ENCODE assay signal across 8 cellular contexts in the genomic region with DNA sequence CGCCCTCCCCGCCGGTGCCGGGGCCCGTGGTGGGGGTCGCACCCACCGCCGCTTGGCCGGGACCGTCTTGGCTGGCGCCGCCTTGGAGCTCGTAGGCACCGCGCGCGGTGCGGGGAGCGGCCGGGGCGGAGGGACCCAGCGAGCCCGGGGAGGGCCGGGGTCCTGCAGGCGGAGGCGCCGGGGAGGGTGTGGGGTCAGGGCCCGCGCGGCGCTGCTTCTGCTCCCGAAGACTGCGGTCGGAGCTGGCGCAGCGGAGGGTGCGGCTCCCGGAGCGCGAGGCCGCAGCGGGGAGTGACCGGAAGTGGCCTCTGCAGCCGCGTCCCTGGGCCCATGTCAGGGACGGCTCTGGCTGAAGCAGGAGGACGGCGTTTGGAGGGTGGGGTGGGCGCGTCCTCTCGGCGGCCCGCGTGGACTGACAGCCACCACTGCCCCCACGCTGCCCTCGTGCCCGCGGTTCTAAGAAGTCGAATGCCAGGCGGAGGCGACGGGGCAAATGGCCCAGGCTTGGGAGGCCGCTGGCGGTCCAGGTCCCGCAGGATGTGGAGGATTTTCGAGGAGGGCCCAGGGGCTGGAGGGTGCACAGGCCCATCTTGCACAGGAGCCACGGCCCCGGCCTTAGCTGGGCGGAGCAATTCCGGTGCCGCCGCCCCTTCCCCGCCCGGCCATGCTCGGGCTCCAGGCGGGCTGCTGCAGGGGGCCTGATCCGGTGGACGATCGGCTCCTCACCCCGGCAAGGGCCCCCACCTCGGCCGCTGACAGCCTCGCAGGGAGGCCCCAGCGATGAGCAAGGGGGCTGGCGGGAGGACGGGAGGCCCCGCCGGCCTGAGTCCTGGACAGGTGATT. TPM values are rescaled to one million over a fixed set of nuclear protein-coding genes. Genes with fewer than 3 reads are reported as not detected.
DNase-seq lines count a peak whose midpoint lies in the region; ATAC-seq and TF ChIP-seq lines count a peak whose summit lies in the region.

No MANE protein-coding gene starts in this region.

- H4K20me1 ChIP-seq in Karpas-422 (ENCODE audit: insufficient read depth, low read depth, low read length): no peaks in the 10 kb centered on the region

- H3K27ac ChIP-seq in SJSA1 (peak overlapping the region; percentile 14; the same call in 1 of the 2 replicates), mesenchymal stem cell (ENCODE audit: low read length, poor library complexity, severe bottlenecking) (no peak overlapping the region), tibial artery (peak overlapping the region; percentile 79 to 95), Karpas-422 (ENCODE audit: low read length) (no peak overlapping the region)

- H2BK12ac ChIP-seq in mesenchymal stem cell (ENCODE audit: low read length in 2 of 2): peak overlapping the region; percentile 34 to 73

- peak overlapping the region in 1 of 2 experiments; percentile 83 for H3K14ac ChIP-seq in mesenchymal stem cell (ENCODE audit: low read length in 2 of 2)

- H2BK120ac ChIP-seq in mesenchymal stem cell (ENCODE audit: low read depth, low read length): peak overlapping the region; percentile 91

- peaks cover 8% of the 10 kb centered on the region; the same call in 1 of the 2 replicates for H3K9me3 ChIP-seq in SJSA1 (replicated peaks)
- H3K9me3 ChIP-seq in mesenchymal stem cell (ENCODE audit: control insufficient read depth, low read length): no peaks in the 10 kb centered on the region
- H3K9me3 ChIP-seq in tibial artery: no peaks in the 10 kb centered on the region
- H3K9me3 ChIP-seq in Karpas-422 (ENCODE audit: low read length): no peaks in the 10 kb centered on the region

- intact Hi-C loops in tibial artery (cut with DNase I; ENCODE audit: low total_unique reads): loop anchor here (10.0 kb wide), 1 partner anchor 53 kb away; no protein-coding TSS in a partner anchor

- no peak for ATAC-seq in GM21576 (IDR thresholded peaks at IDR 0.05; ENCODE audit: unreplicated experiment)

- peak overlapping the region; percentile 45 to 76 for H3K4ac ChIP-seq in mesenchymal stem cell (ENCODE audit: low read depth in 1 of 2, low read length in 2 of 2)

- no peak overlapping the region for H2BK5ac ChIP-seq in mesenchymal stem cell (ENCODE audit: low read depth, low read length, poor library complexity, severe bottlenecking)

- peak overlapping the region; percentile 99 for H4K8ac ChIP-seq in mesenchymal stem cell (ENCODE audit: low read length)

- TF ChIP-seq CTCF in epithelial cell of proximal tubule (conservative IDR thresholded peaks at IDR 0.05; ENCODE audit: low read depth, low read length) (no peak), tibial artery (IDR thresholded peaks at IDR 0.05) (no peak)

- peak overlapping the region; percentile 39 for H2AFZ ChIP-seq in mesenchymal stem cell (ENCODE audit: low read depth, low read length)
- H2AFZ ChIP-seq in Karpas-422 (ENCODE audit: low read length): no peak overlapping the region

- H3K27me3 ChIP-seq in SJSA1 (replicated peaks) (no peaks in the 10 kb centered on the region), mesenchymal stem cell (ENCODE audit: control insufficient read depth in 1 of 2, insufficient read depth in 1 of 2, low read length in 2 of 2) (no peaks in the 10 kb centered on the region), tibial artery (peaks cover 0 to 3% of the 10 kb centered on the region in 2 donors), Karpas-422 (ENCODE audit: low read length) (no peaks in the 10 kb centered on the region)

- DNase-seq in NCI-H748 (lab: John Stamatoyannopoulos, UW; ENCODE audit: unreplicated experiment): peak; percentile 60
- DNase-seq in NCI-H748 treated with DMSO at 0.1 percent for 48 hours (lab: John Stamatoyannopoulos, UW): no peak
- DNase-seq in SJSA1 (ENCODE audit: low read depth in 1 of 2, low spot score in 2 of 2): peak in 1 of 2 experiments; percentile 55
- DNase-seq in epithelial cell of proximal tubule (ENCODE audit: low read depth): no peak
- DNase-seq in mesenchymal stem cell: peak; percentile 60
- peak; percentile 63 to 87 for DNase-seq in tibial artery
- DNase-seq in Karpas-422: no peak

- peaks cover 17% of the 10 kb centered on the region; the same call in 1 of the 2 replicates for H3K4me1 ChIP-seq in SJSA1 (replicated peaks)
- peaks cover 25% of the 10 kb centered on the region for H3K4me1 ChIP-seq in mesenchymal stem cell (ENCODE audit: control insufficient read depth, insufficient read depth, low read depth, low read length)
- peaks cover 0 to 14% (median 11%) of the 10 kb centered on the region in 4 donors for H3K4me1 ChIP-seq in tibial artery
- H3K4me1 ChIP-seq in Karpas-422 (ENCODE audit: low read length): no peaks in the 10 kb centered on the region

- peak overlapping the region; percentile 35 to 92 for H3K18ac ChIP-seq in mesenchymal stem cell (ENCODE audit: low read depth in 1 of 2, low read length in 2 of 2)

- H4K91ac ChIP-seq in mesenchymal stem cell (ENCODE audit: low read length): peak overlapping the region; percentile 99

- H2BK15ac ChIP-seq in mesenchymal stem cell (ENCODE audit: low read depth, poor library complexity, severe bottlenecking): peak overlapping the region; percentile 99

- no peaks in the 10 kb centered on the region for H3K79me2 ChIP-seq in Karpas-422 (ENCODE audit: low read length)

- H3K9me2 ChIP-seq in Karpas-422 (replicated peaks; ENCODE audit: insufficient read depth, low read length): no peaks in the 10 kb centered on the region

- no peak overlapping the region for H2AK5ac ChIP-seq in mesenchymal stem cell (ENCODE audit: low read length, severe bottlenecking)

- no peaks in the 10 kb centered on the region for H3K36me3 ChIP-seq in SJSA1
- H3K36me3 ChIP-seq in mesenchymal stem cell (ENCODE audit: control insufficient read depth in 1 of 2, insufficient read depth in 2 of 2, low read depth in 1 of 2, low read length in 2 of 2): no peaks in the 10 kb centered on the region
- H3K36me3 ChIP-seq in tibial artery: no peaks in the 10 kb centered on the region
- H3K36me3 ChIP-seq in Karpas-422 (ENCODE audit: insufficient read depth, low read length): no peaks in the 10 kb centered on the region

- peaks cover 2% of the 10 kb centered on the region for H3K79me1 ChIP-seq in mesenchymal stem cell (replicated peaks; ENCODE audit: low read length, poor library complexity, severe bottlenecking)

- H3K4me3 ChIP-seq in SJSA1: peak overlapping the region; percentile 74
- peak overlapping the region; percentile 71 for H3K4me3 ChIP-seq in epithelial cell of proximal tubule (ENCODE audit: low read depth, low read length)
- peak overlapping the region; percentile 76 to 82 for H3K4me3 ChIP-seq in mesenchymal stem cell (ENCODE audit: insufficient read depth in 1 of 2, low read depth in 1 of 2, low read length in 2 of 2)
- peak overlapping the region; percentile 74 to 100 for H3K4me3 ChIP-seq in tibial artery
- H3K4me3 ChIP-seq in Karpas-422 (ENCODE audit: low read length): no peak overlapping the region

- H3K4me2 ChIP-seq in mesenchymal stem cell (ENCODE audit: low read length, poor library complexity, severe bottlenecking) (peak overlapping the region; percentile 97), Karpas-422 (ENCODE audit: low read depth, low read length, poor library complexity, severe bottlenecking) (no peak overlapping the region)

- H3K9ac ChIP-seq in mesenchymal stem cell (ENCODE audit: low read length): peak overlapping the region; percentile 82
- no peak overlapping the region for H3K9ac ChIP-seq in Karpas-422 (ENCODE audit: low read length)

- H3K23ac ChIP-seq in mesenchymal stem cell (ENCODE audit: low read length in 2 of 2): peak overlapping the region in 1 of 2 experiments; percentile 14

- 2% methylated on average over 52 of the region's 88 CpGs for WGBS in mesenchymal stem cell

RNA-seq across cellular contexts. Expression of gene ZNF669, which starts 7.7 kb away (rescaled TPM):
- 18.6 and 32.6 TPM in 2 replicates for total RNA-seq in SJSA1 (2014; rRNA removed; shearing (Covaris generic))
- total RNA-seq in epithelial cell of proximal tubule: 7.9 and 11.3 TPM in 2 replicates
- polyA plus RNA-seq in mesenchymal stem cell (2013, experiment 1 of 2): 3.9 TPM
- polyA plus RNA-seq in mesenchymal stem cell (2013, experiment 2 of 2): 3.8 TPM
- total RNA-seq in Karpas-422 (2014; rRNA removed; shearing (Covaris generic); ENCODE audit: low replicate concordance): 8.4 and 22.3 TPM in 2 replicates

RNA-seq across cellular contexts. Expression of gene ZNF670, which starts 33.2 kb away (rescaled TPM):
- total RNA-seq in SJSA1 (2014; rRNA removed; shearing (Covaris generic)): 3.1 and 5.2 TPM in 2 replicates
- 2.3 and 4.7 TPM in 2 replicates for total RNA-seq in epithelial cell of proximal tubule
- 0.81 TPM for polyA plus RNA-seq in mesenchymal stem cell (2013, experiment 1 of 2)
- 0.75 TPM for polyA plus RNA-seq in mesenchymal stem cell (2013, experiment 2 of 2)
- 5.7 and 20.0 TPM in 2 replicates for total RNA-seq in Karpas-422 (2014; rRNA removed; shearing (Covaris generic); ENCODE audit: low replicate concordance)

RNA-seq across cellular contexts. Expression of gene ZNF124, which starts 60.0 kb away (rescaled TPM):
- total RNA-seq in SJSA1 (2014; rRNA removed; shearing (Covaris generic)): 17.7 and 28.5 TPM in 2 replicates
- total RNA-seq in epithelial cell of proximal tubule: 15.4 and 20.3 TPM in 2 replicates
- polyA plus RNA-seq in mesenchymal stem cell (2013, experiment 1 of 2): 3.6 TPM
- 4.1 TPM for polyA plus RNA-seq in mesenchymal stem cell (2013, experiment 2 of 2)
- total RNA-seq in Karpas-422 (2014; rRNA removed; shearing (Covaris generic); ENCODE audit: low replicate concordance): 46.0 and 75.6 TPM in 2 replicates

Comparison
In these comparisons a context has a peak if more than half of its experiments do, and no peak if none do; other contexts are left out.
1. DNase-seq: peak in NCI-H748 (single experiment), mesenchymal stem cell (single experiment) and tibial artery (2 of 2); none in NCI-H748 treated with DMSO at 0.1 percent for 48 hours (single experiment), epithelial cell of proximal tubule (single experiment) and Karpas-422 (single experiment).
2. H3K27ac ChIP-seq: peak in SJSA1 (single experiment) and tibial artery (2 of 2); none in mesenchymal stem cell (single experiment) and Karpas-422 (single experiment).